Comparison of ENCODE assay signal across 9 cellular contexts in the genomic region with DNA sequence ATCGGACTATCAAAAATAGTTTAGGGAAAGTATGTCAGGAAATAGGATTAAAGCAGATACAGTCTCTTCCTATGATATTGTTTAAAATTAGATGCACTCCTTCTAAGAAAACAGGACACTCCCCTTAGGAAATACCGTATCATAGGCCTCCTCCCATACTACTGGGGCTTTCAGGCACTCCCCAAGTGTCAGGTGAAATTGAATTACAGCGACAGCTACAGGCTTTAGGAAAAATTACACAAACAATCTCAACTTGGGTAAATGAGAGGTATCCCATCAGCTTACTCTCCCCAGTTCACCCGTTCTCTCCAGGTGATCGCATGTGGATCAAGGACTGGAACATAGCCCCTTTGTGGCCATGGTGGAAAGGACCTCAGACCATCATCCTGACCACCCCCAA.
DNase-seq lines count a peak whose midpoint lies in the region; ATAC-seq and TF ChIP-seq lines count a peak whose summit lies in the region.
"Had no signal": no experiment of that assay in that cellular context is flagged by ENCODE, and none has a peak within 500 bp of the region (broad histone marks: within the 10 kb centered on the region; RNA-seq: fewer than 3 reads in every experiment).

No MANE protein-coding gene starts in this region.

- no peak overlapping the region for H3K4me3 Mint-ChIP-seq in activated T-cell treated with anti-CD3 and anti-CD28 coated beads, Interleukin-2, amount 50 U/mL, for 24 hours

- H3K27ac ChIP-seq in Peyer's patch = no peak overlapping the region

- peaks cover 4% of the 10 kb centered on the region for H3K4me1 Mint-ChIP-seq in activated T-cell treated with anti-CD3 and anti-CD28 coated beads, Interleukin-2, amount 50 U/mL, for 24 hours (ENCODE audit: low read depth)

- H3K36me3 Mint-ChIP-seq in activated T-cell treated with anti-CD3 and anti-CD28 coated beads, Interleukin-2, amount 50 U/mL, for 24 hours (ENCODE audit: low read depth) = no peaks in the 10 kb centered on the region

- no peak for TF ChIP-seq POLR2A in Peyer's patch (IDR thresholded peaks at IDR 0.05)

- H3K27ac Mint-ChIP-seq in activated T-cell treated with anti-CD3 and anti-CD28 coated beads, Interleukin-2, amount 50 U/mL, for 24 hours = no peak overlapping the region

- no peak overlapping the region for H3K4me3 ChIP-seq in AG10803 (ENCODE audit: low read length)
- H3K4me3 ChIP-seq in Peyer's patch = no peak overlapping the region

- H3K27me3 ChIP-seq in Peyer's patch = no peaks in the 10 kb centered on the region

- peaks cover 0 to 4% (median 0%) of the 10 kb centered on the region in 4 donors for H3K4me1 ChIP-seq in Peyer's patch

- peak; percentile 25 for TF ChIP-seq CTCF in AG10803 (conservative IDR thresholded peaks at IDR 0.05; ENCODE audit: low read length)
- peak; percentile 27 for TF ChIP-seq CTCF in GM20000 (IDR thresholded peaks at IDR 0.05; ENCODE audit: extremely low read depth, missing control alignments)
- peak in 4 of 6 experiments; percentile 47 to 54 (median 50) for TF ChIP-seq CTCF in Peyer's patch (IDR thresholded peaks at IDR 0.05)

- DNase-seq in AG10803 (ENCODE audit: low read depth) (no peak), GM20000 (ENCODE audit: low spot score) (peak; percentile 23), Peyer's patch (no peak), inferior parietal cortex (ENCODE audit: extremely low spot score) (peak; percentile 29), T-helper 1 cell (no peak)
- DNase-seq in activated T-cell treated with anti-CD3 and anti-CD28 coated beads, Interleukin-2, amount 50 U/mL, for 24 hours = no peak
- DNase-seq: GF-D8 had no signal

- ATAC-seq in GM21619 (IDR thresholded peaks at IDR 0.05; ENCODE audit: unreplicated experiment) (no peak), GM21360 (IDR thresholded peaks at IDR 0.05; ENCODE audit: unreplicated experiment) (no peak)

- peaks cover 7% of the 10 kb centered on the region for H3K27me3 Mint-ChIP-seq in activated T-cell treated with anti-CD3 and anti-CD28 coated beads, Interleukin-2, amount 50 U/mL, for 24 hours

- H3K9me3 Mint-ChIP-seq in activated T-cell treated with anti-CD3 and anti-CD28 coated beads, Interleukin-2, amount 50 U/mL, for 24 hours = no peaks in the 10 kb centered on the region

- H3K9me3 ChIP-seq in Peyer's patch = no peaks in the 10 kb centered on the region

- H3K36me3 ChIP-seq in Peyer's patch = no peaks in the 10 kb centered on the region

Comparison
In these comparisons a context has a peak if more than half of its experiments do, and no peak if none do; other contexts are left out.
1. DNase-seq: peak in GM20000 (single experiment) and inferior parietal cortex (single experiment); none in AG10803 (single experiment), Peyer's patch (0 of 3), activated T-cell treated with anti-CD3 and anti-CD28 coated beads, Interleukin-2, amount 50 U/mL, for 24 hours (single experiment) and T-helper 1 cell (0 of 5).
2. Peak in every context shown above with its lines, with median percentiles within 50 percentile points of each other: CTCF ChIP-seq.